25 cellular contexts compared by ENCODE assay signal in genomic region chr7:79035858-79036257, GRCh38.
"Had no signal": no experiment of that assay in that cellular context is flagged by ENCODE, and none has a peak within 500 bp of the region (broad histone marks: within the 10 kb centered on the region; RNA-seq: fewer than 3 reads in every experiment).

No MANE protein-coding gene starts in this region.

- H3K36me3 ChIP-seq: colonic mucosa, esophagus squamous epithelium, gastroesophageal sphincter, heart left ventricle, left lung had no signal

- H3K4me1 ChIP-seq: colonic mucosa, esophagus squamous epithelium, foreskin keratinocyte, heart left ventricle, left lung had no signal

- H3K4me3 ChIP-seq: colonic mucosa, esophagus squamous epithelium, gastroesophageal sphincter, heart left ventricle, hepatocyte, left lung, lung had no signal

- H3K27ac ChIP-seq: colonic mucosa, epithelial cell of prostate, esophagus squamous epithelium, foreskin keratinocyte, gastroesophageal sphincter, heart left ventricle, hepatocyte, left lung had no signal

- ATAC-seq: effector memory CD8-positive, alpha-beta T cell; esophagus mucosa; foreskin keratinocyte; gastroesophageal sphincter; heart left ventricle; left cardiac atrium; left lung; left ventricle myocardium superior; naive thymus-derived CD4-positive, alpha-beta T cell had no signal

- FAIRE-seq: endometrium had no signal

- H2AFZ ChIP-seq: hepatocyte had no signal

- H3K27me3 ChIP-seq: colonic mucosa, esophagus squamous epithelium, foreskin keratinocyte, gastroesophageal sphincter, heart left ventricle, hepatocyte, left lung had no signal

- H3K9me3 ChIP-seq: colonic mucosa, esophagus squamous epithelium, gastroesophageal sphincter, heart left ventricle, left lung had no signal

- H3K4me2 ChIP-seq: hepatocyte had no signal

- DNase-seq: colonic mucosa; cortex of kidney; effector CD8-positive, alpha-beta T cell; effector memory CD8-positive, alpha-beta T cell; endodermal cell; erythroblast; esophagus squamous epithelium; foreskin keratinocyte; heart left ventricle; hypothalamus; immature natural killer cell; islet precursor cell; left cardiac atrium; left lung; left ventricle myocardium superior; mammary epithelial cell; mesendoderm; midbrain; naive thymus-derived CD4-positive, alpha-beta T cell had no signal

- H3K79me2 ChIP-seq: hepatocyte had no signal
